1 cellular context compared by ENCODE assay signal in genomic region chr4:47862297-47862696, GRCh38.
TF ChIP-seq lines count a peak whose summit lies in the region.

No MANE protein-coding gene starts in this region.

TF ChIP-seq in SK-N-SH treated with all-trans-retinoic acid at 6 μM for 48 hours, 23 proteins besides CTCF, POLR2A, EP300 and RAD21 (continued from another document):
- TF ChIP-seq, protein P1, sequence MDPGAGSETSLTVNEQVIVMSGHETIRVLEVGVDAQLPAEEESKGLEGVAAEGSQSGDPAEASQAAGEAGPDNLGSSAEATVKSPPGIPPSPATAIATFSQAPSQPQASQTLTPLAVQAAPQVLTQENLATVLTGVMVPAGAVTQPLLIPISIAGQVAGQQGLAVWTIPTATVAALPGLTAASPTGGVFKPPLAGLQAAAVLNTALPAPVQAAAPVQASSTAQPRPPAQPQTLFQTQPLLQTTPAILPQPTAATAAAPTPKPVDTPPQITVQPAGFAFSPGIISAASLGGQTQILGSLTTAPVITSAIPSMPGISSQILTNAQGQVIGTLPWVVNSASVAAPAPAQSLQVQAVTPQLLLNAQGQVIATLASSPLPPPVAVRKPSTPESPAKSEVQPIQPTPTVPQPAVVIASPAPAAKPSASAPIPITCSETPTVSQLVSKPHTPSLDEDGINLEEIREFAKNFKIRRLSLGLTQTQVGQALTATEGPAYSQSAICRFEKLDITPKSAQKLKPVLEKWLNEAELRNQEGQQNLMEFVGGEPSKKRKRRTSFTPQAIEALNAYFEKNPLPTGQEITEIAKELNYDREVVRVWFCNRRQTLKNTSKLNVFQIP (CRISPR knock-in tag; IDR thresholded peaks at IDR 0.05; ENCODE audit: borderline replicate concordance, low read depth) = no peak
- TF ChIP-seq, protein P2, sequence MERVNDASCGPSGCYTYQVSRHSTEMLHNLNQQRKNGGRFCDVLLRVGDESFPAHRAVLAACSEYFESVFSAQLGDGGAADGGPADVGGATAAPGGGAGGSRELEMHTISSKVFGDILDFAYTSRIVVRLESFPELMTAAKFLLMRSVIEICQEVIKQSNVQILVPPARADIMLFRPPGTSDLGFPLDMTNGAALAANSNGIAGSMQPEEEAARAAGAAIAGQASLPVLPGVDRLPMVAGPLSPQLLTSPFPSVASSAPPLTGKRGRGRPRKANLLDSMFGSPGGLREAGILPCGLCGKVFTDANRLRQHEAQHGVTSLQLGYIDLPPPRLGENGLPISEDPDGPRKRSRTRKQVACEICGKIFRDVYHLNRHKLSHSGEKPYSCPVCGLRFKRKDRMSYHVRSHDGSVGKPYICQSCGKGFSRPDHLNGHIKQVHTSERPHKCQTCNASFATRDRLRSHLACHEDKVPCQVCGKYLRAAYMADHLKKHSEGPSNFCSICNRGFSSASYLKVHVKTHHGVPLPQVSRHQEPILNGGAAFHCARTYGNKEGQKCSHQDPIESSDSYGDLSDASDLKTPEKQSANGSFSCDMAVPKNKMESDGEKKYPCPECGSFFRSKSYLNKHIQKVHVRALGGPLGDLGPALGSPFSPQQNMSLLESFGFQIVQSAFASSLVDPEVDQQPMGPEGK (CRISPR knock-in tag; IDR thresholded peaks at IDR 0.05; ENCODE audit: borderline replicate concordance) = no peak
- TF ChIP-seq ZC3H10 (CRISPR knock-in tag; IDR thresholded peaks at IDR 0.05) = no peak
- no peak for TF ChIP-seq PPARA (CRISPR knock-in tag; IDR thresholded peaks at IDR 0.05; ENCODE audit: borderline replicate concordance)
